Comparison of ENCODE assay signal across 7 cellular contexts in the genomic region with DNA sequence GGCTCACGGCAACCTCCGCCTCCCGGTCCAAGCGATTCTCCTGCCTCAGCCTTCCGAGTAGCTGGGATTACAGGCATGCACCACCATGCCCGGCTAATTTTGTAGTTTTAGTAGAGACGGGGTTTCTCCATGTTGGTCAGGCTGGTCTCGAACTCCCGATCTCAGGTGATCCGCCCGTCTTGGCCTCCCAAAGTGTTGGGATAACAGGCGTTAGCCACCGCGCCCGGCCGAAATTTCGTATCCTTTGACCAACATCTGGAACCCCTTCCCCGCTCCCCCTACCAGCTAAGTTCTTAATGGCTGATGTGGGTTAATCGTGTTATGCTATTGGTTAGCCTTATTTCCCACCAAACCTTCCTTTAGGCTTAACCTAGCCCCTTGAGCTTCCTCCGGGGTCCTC.
A peak's percentile ranks its signal among the peaks of the same experiment; 100 is the strongest.
DNase-seq lines count a peak whose midpoint lies in the region; ATAC-seq, FAIRE-seq and TF ChIP-seq lines count a peak whose summit lies in the region.
"Not testable (repeated sequence)": the region's sequence is repeated elsewhere in the genome, so short reads cannot be mapped to it uniquely, and the experiment has no call there.

No MANE protein-coding gene starts in this region.

- H3K4me1 Mint-ChIP-seq in GM23338 (peaks cover 14% of the 10 kb centered on the region), activated B cell treated with CpG ODN at 0.5 μM for 24 hours (peaks cover 81% of the 10 kb centered on the region), natural killer cell (peaks cover 51 to 77% of the 10 kb centered on the region in 2 donors)

- H4K20me1 ChIP-seq in GM23338 (replicated peaks; ENCODE audit: insufficient read depth); endothelial cell of umbilical vein (replicated peaks; ENCODE audit: control insufficient read depth, extremely low read depth, insufficient read depth, low read length); smooth muscle cell (ENCODE audit: low read depth): not testable (repeated sequence)

- not testable (repeated sequence) for H3K9me1 ChIP-seq in endothelial cell of umbilical vein (replicated peaks; ENCODE audit: control insufficient read depth, extremely low read depth, insufficient read depth, low read length)

- FAIRE-seq in endothelial cell of umbilical vein (lab: Jason Lieb, UNC) = not testable (repeated sequence)

- not testable (repeated sequence) for H3K4me1 ChIP-seq in GM23338 (ENCODE audit: insufficient read depth); iPS-18a (ENCODE audit: control insufficient read depth, low read depth, low read length); smooth muscle cell (ENCODE audit: low read depth)
- peaks cover 7 to 33% of the 10 kb centered on the region in 2 donors for H3K4me1 ChIP-seq in ascending aorta
- H3K4me1 ChIP-seq in endothelial cell of umbilical vein (ENCODE audit: control insufficient read depth, extremely low read depth, insufficient read depth, low read length) = peaks cover 15% of the 10 kb centered on the region

- H3K27ac Mint-ChIP-seq in GM23338 = not testable (repeated sequence)
- peak overlapping the region; percentile 24 for H3K27ac Mint-ChIP-seq in activated B cell treated with CpG ODN at 0.5 μM for 24 hours
- H3K27ac Mint-ChIP-seq in natural killer cell = peak overlapping the region; percentile 84 to 100

- not testable (repeated sequence) for BruUV-seq in endothelial cell of umbilical vein (replicated peaks; lab: Mats Ljungman, UMichigan)

- H3K9me3 Mint-ChIP-seq in GM23338, activated B cell treated with CpG ODN at 0.5 μM for 24 hours, natural killer cell: not testable (repeated sequence)

- CTCF ChIA-PET in activated B cell treated with CpG ODN at 0.5 μM for 24 hours (lab: Charles Lee) = interaction anchor here (0.7 to 9.2 kb wide), 11 partner anchors 18 to 454 kb away, joined by 3 to 226 read pairs (median 4); no protein-coding TSS in a partner anchor
- CTCF ChIA-PET in endothelial cell of umbilical vein (lab: Charles Lee) = interaction anchor here (0.7 to 8.4 kb wide), 6 partner anchors 8 to 241 kb away, joined by 3 to 107 read pairs (median 4); no protein-coding TSS in a partner anchor

- H3K9me2 ChIP-seq in GM23338 (ENCODE audit: insufficient read depth) = not testable (repeated sequence)

- H3K27me3 ChIP-seq in GM23338 (ENCODE audit: insufficient read depth) = peaks cover 26% of the 10 kb centered on the region
- not testable (repeated sequence) for H3K27me3 ChIP-seq in ascending aorta; endothelial cell of umbilical vein (ENCODE audit: control insufficient read depth in 2 of 2, insufficient read depth in 2 of 2, low read length in 2 of 2); smooth muscle cell (ENCODE audit: low read depth)
- peaks cover 27% of the 10 kb centered on the region for H3K27me3 ChIP-seq in iPS-18a (ENCODE audit: control insufficient read depth, insufficient read depth, low read length)

- POLR2A ChIA-PET in activated B cell treated with CpG ODN at 0.5 μM for 24 hours (lab: Charles Lee) = interaction anchor here (0.6 to 5.7 kb wide), 14 partner anchors 18 to 176 kb away, joined by 3 to 46 read pairs (median 4); partner anchors contain the start of gene KLF13
- POLR2A ChIA-PET in endothelial cell of umbilical vein (lab: Charles Lee) = not testable (repeated sequence)

- ATAC-seq in GM23338 = peak; percentile 7
- not testable (repeated sequence) for ATAC-seq in activated B cell treated with CpG ODN at 0.5 μM for 24 hours (ENCODE audit: low read depth); natural killer cell

- intact Hi-C loops in activated B cell treated with CpG ODN at 0.5 μM for 24 hours (cut with micrococcal nuclease); ascending aorta (cut with DNase I); endothelial cell of umbilical vein (cut with micrococcal nuclease); natural killer cell (cut with micrococcal nuclease): not testable (repeated sequence)

- dilution Hi-C loops in endothelial cell of umbilical vein (cut with MboI; ENCODE audit: extremely low pct_ligation_motif_present, low sequenced_read_pairs) = not testable (repeated sequence)

- peak overlapping the region; percentile 64 for H3K4me3 ChIP-seq in GM23338
- H3K4me3 ChIP-seq in ascending aorta = peak overlapping the region; percentile 70 to 76
- peak overlapping the region in 1 of 3 experiments; percentile 51 for H3K4me3 ChIP-seq in endothelial cell of umbilical vein (replicated peaks in 1 of 3; ENCODE audit: insufficient read depth in 1 of 3, low read depth in 1 of 3, low read length in 3 of 3)
- H3K4me3 ChIP-seq in iPS-18a (ENCODE audit: low read length) = peak overlapping the region; percentile 48
- peak overlapping the region; percentile 51 for H3K4me3 ChIP-seq in smooth muscle cell

- TF ChIP-seq POLR2A in endothelial cell of umbilical vein (IDR thresholded peaks at IDR 0.05; ENCODE audit: low read depth, low read length) = not testable (repeated sequence)

- peak overlapping the region; percentile 94 for H2AFZ ChIP-seq in GM23338
- H2AFZ ChIP-seq in endothelial cell of umbilical vein (ENCODE audit: low read depth, low read length) = peak overlapping the region; percentile 41
- H2AFZ ChIP-seq in smooth muscle cell (ENCODE audit: low read depth) = not testable (repeated sequence)

- not testable (repeated sequence) for TF ChIP-seq CTCF in GM23338 (conservative IDR thresholded peaks at IDR 0.05; ENCODE audit: low read depth in 2 of 2); activated B cell treated with CpG ODN at 0.5 μM for 24 hours (IDR thresholded peaks at IDR 0.05); ascending aorta (IDR thresholded peaks at IDR 0.05); endothelial cell of umbilical vein (IDR thresholded peaks at IDR 0.05; ENCODE audit: extremely low read depth in 1 of 2, insufficient read depth in 1 of 2, low read depth in 1 of 2, low read length in 2 of 2); natural killer cell (IDR thresholded peaks at IDR 0.05); smooth muscle cell (IDR thresholded peaks at IDR 0.05; ENCODE audit: borderline replicate concordance, insufficient read depth, poor library complexity, severe bottlenecking)

- H3K36me3 Mint-ChIP-seq in GM23338 (ENCODE audit: low read depth); activated B cell treated with CpG ODN at 0.5 μM for 24 hours (ENCODE audit: low read depth); natural killer cell: not testable (repeated sequence)

- H3K36me3 ChIP-seq in GM23338 (ENCODE audit: insufficient read depth); ascending aorta; endothelial cell of umbilical vein (ENCODE audit: control insufficient read depth in 2 of 2, extremely low read depth in 1 of 2, insufficient read depth in 2 of 2, low read length in 2 of 2); iPS-18a (ENCODE audit: control insufficient read depth, low read depth, low read length); smooth muscle cell (ENCODE audit: low read depth): not testable (repeated sequence)

- peaks cover 24% of the 10 kb centered on the region for H3K27me3 Mint-ChIP-seq in GM23338 (ENCODE audit: insufficient read depth, low read depth, poor library complexity)
- not testable (repeated sequence) for H3K27me3 Mint-ChIP-seq in activated B cell treated with CpG ODN at 0.5 μM for 24 hours; natural killer cell (ENCODE audit: low read depth in 2 of 2)

- peak overlapping the region; percentile 61; the same call in 2 of the 3 replicates for H3K4me3 Mint-ChIP-seq in GM23338
- H3K4me3 Mint-ChIP-seq in activated B cell treated with CpG ODN at 0.5 μM for 24 hours = peak overlapping the region; percentile 78
- peak overlapping the region; percentile 85 for H3K4me3 Mint-ChIP-seq in natural killer cell

- peak overlapping the region; percentile 85 for H3K4me2 ChIP-seq in GM23338
- peak overlapping the region; percentile 11 for H3K4me2 ChIP-seq in endothelial cell of umbilical vein (ENCODE audit: insufficient read depth, low read length)
- peak overlapping the region; percentile 89 for H3K4me2 ChIP-seq in smooth muscle cell

- not testable (repeated sequence) for H3K9me3 ChIP-seq in ascending aorta; endothelial cell of umbilical vein (replicated peaks; ENCODE audit: control insufficient read depth, insufficient read depth, low read length); iPS-18a (ENCODE audit: control insufficient read depth, low read depth, low read length); smooth muscle cell (replicated peaks; ENCODE audit: low read depth)

- DNase-seq in GM23338 (ENCODE audit: low spot score) = peak; percentile 34
- DNase-seq in activated B cell treated with CpG ODN at 0.5 μM for 24 hours; ascending aorta (ENCODE audit: low spot score in 2 of 2); endothelial cell of umbilical vein (ENCODE audit: low read depth, low spot score); natural killer cell; smooth muscle cell (lab: John Stamatoyannopoulos, UW; ENCODE audit: unreplicated experiment): not testable (repeated sequence)

- not testable (repeated sequence) for H3K79me2 ChIP-seq in GM23338 (replicated peaks; ENCODE audit: insufficient read depth); endothelial cell of umbilical vein (ENCODE audit: control insufficient read depth, insufficient read depth, low read length); smooth muscle cell (ENCODE audit: low read depth)

- H3F3A ChIP-seq in GM23338 (replicated peaks; ENCODE audit: low read depth) = not testable (repeated sequence)
- peaks cover 15% of the 10 kb centered on the region for H3F3A ChIP-seq in smooth muscle cell (ENCODE audit: low read depth)

- H3K9ac ChIP-seq in endothelial cell of umbilical vein (replicated peaks; ENCODE audit: extremely low read depth, insufficient read depth, low read length); iPS-18a (ENCODE audit: low read length): not testable (repeated sequence)
- H3K9ac ChIP-seq in smooth muscle cell (ENCODE audit: low read depth) = peak overlapping the region; percentile 48

- 97% methylated on average over 20 of the region's 20 CpGs for WGBS in smooth muscle cell (ENCODE audit: low lambda C conversion rate)

- H3K27ac ChIP-seq in GM23338 (ENCODE audit: low read depth); endothelial cell of umbilical vein (ENCODE audit: insufficient read depth, low read depth, low read length); iPS-18a (ENCODE audit: low read length); smooth muscle cell (ENCODE audit: low read depth): not testable (repeated sequence)
- H3K27ac ChIP-seq in ascending aorta = peak overlapping the region; percentile 66 to 70

Comparison
In these comparisons a context has a peak if more than half of its experiments do, and no peak if none do; other contexts are left out.
1. H3K4me2 ChIP-seq: peak in every context shown above with its lines; median percentile 89 in smooth muscle cell; 85 in GM23338; 11 in endothelial cell of umbilical vein.